Comparison of ENCODE assay signal across 21 cellular contexts in genomic region chr3:64600246-64600645, GRCh38.
"Had no signal": no experiment of that assay in that cellular context is flagged by ENCODE, and none has a peak within 500 bp of the region (broad histone marks: within the 10 kb centered on the region; RNA-seq: fewer than 3 reads in every experiment).

No MANE protein-coding gene starts in this region.

- H3K27me3 ChIP-seq: esophagus squamous epithelium, hepatocyte, right atrium auricular region, sigmoid colon had no signal

- FAIRE-seq: colon, kidney, small intestine had no signal

- H3K27ac ChIP-seq: esophagus squamous epithelium, foreskin keratinocyte, hepatocyte, right atrium auricular region, sigmoid colon had no signal

- DNase-seq: effector memory CD8-positive, alpha-beta T cell; esophagus squamous epithelium; head of caudate nucleus; kidney; left colon; left ventricle myocardium superior; mesenchymal stem cell; naive B cell; nephron progenitor cell; posterior cingulate gyrus; sigmoid colon; small intestine; stimulated activated CD4-positive, alpha-beta T cell treated with anti-CD3 and anti-CD28 coated beads, Interleukin-2, amount 100 ng/mL, for 48 hours; stimulated activated naive CD4-positive, alpha-beta T cell treated with Interleukin-2 at 50 U/mL for 16 hours; trophoblast cell had no signal

- H3K4me3 Mint-ChIP-seq: dendritic cell treated with granulocyte-macrophage colony-stimulating factor and Interleukin-4, amounts not matched to agents 40 ng/mL and 50 ng/mL, for 4 days; effector memory CD8-positive, alpha-beta T cell; naive B cell; nephron progenitor cell had no signal

- H3K36me3 Mint-ChIP-seq: naive B cell had no signal

- ATAC-seq: effector memory CD8-positive, alpha-beta T cell; foreskin keratinocyte; left colon; left ventricle myocardium superior had no signal

- H3K9me3 Mint-ChIP-seq: nephron progenitor cell had no signal

- H3K27me3 Mint-ChIP-seq: dendritic cell treated with granulocyte-macrophage colony-stimulating factor and Interleukin-4, amounts not matched to agents 40 ng/mL and 50 ng/mL, for 4 days; effector memory CD8-positive, alpha-beta T cell; naive B cell had no signal

- H3K4me3 ChIP-seq: esophagus squamous epithelium, hepatocyte, lung, right atrium auricular region, sigmoid colon had no signal

- H3K4me2 ChIP-seq: hepatocyte had no signal

- H3K27ac Mint-ChIP-seq: dendritic cell treated with granulocyte-macrophage colony-stimulating factor and Interleukin-4, amounts not matched to agents 40 ng/mL and 50 ng/mL, for 4 days; effector memory CD8-positive, alpha-beta T cell; naive B cell; nephron progenitor cell had no signal

- H3K4me1 ChIP-seq: foreskin keratinocyte had no signal

- H3K79me2 ChIP-seq: hepatocyte had no signal

- H3K9me3 ChIP-seq: esophagus squamous epithelium, right atrium auricular region, sigmoid colon had no signal

- H3K4me1 Mint-ChIP-seq: naive B cell had no signal

- H2AFZ ChIP-seq: hepatocyte had no signal
